In the genomic region with DNA sequence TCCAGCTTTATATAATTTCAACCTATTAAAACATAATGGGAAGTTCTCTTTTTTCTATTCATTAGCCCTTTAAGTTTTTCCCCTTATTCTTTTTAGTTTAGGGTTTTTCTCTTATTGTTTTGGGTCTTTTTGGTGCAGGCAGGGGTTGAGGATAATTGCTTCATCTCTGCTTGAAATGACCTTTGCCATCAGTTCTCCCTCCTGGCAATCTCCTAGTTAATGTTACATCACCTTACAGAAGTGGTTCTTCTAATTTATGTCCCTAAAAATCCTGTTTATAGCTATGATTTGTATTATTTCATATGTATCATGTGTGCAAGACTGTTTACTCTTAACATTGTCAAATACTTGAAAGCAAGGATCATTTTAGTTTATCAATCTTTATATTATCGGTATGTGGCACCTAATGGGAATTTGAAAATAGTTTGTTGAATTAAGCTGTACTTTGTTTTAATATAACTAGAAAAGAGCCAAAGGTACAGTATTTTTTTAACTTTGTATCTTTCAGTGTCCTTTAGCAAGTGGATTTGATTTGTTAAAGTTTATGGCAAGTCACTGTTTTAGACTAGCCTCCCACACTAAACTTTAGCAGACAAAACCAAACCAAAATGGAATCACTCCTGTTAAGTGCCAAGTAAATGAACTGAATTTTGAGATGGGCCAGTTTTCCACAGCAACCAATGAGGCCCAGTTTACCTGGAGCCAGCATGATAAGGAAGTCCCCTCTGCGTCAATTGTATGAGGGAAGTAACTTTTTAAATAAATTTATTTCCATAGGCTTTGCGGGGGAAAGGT, we compare ENCODE assay signal across 17 cellular contexts.
"Had no signal": no experiment of that assay in that cellular context is flagged by ENCODE, and none has a peak within 500 bp of the region (broad histone marks: within the 10 kb centered on the region; RNA-seq: fewer than 3 reads in every experiment).

No MANE protein-coding gene starts in this region.

- H3K27ac Mint-ChIP-seq: activated B cell treated with CpG ODN at 0.5 μM for 24 hours; activated CD4-positive, alpha-beta memory T cell treated with anti-CD3 and anti-CD28 coated beads, Interleukin-2, amount 10 ng/mL, durations not matched to agents 7 days and 5 days; activated naive CD8-positive, alpha-beta T cell treated with anti-CD3 and anti-CD28 coated beads, Interleukin-2, amount 10 ng/mL, durations not matched to agents 7 days and 5 days had no signal

- H3K4me1 ChIP-seq: adrenal gland had no signal

- H3K4me3 ChIP-seq: adrenal gland had no signal

- H3K27me3 ChIP-seq: adrenal gland had no signal

- H3K9me3 ChIP-seq: adrenal gland had no signal

- H3K36me3 ChIP-seq: adrenal gland had no signal

- DNase-seq: activated B cell treated with CpG ODN at 0.5 μM for 24 hours; activated CD4-positive, alpha-beta memory T cell treated with anti-CD3 and anti-CD28 coated beads, Interleukin-2, amount 10 ng/mL, durations not matched to agents 7 days and 5 days; activated CD4-positive, alpha-beta T cell treated with anti-CD3 and anti-CD28 coated beads for 1 hour; activated CD4-positive, alpha-beta T cell treated with anti-CD3 and anti-CD28 coated beads, Interleukin-2, amount 50 U/mL, for 1 hour; activated naive CD4-positive, alpha-beta T cell treated with anti-CD3 and anti-CD28 coated beads, Interleukin-2, amount 50 U/mL, for 16 hours; activated naive CD8-positive, alpha-beta T cell treated with anti-CD3 and anti-CD28 coated beads, Interleukin-2, amount 10 ng/mL, durations not matched to agents 7 days and 5 days; adrenal gland; anterior cingulate cortex; cerebellar nuclear complex; NCI-H1105 treated with DMSO at 0.1 percent for 48 hours; NCI-H146; NCI-H1930; NCI-H2107; NCI-H524; SIG-M5; T-helper 2 cell; T1000 had no signal

- H3K4me3 Mint-ChIP-seq: activated B cell treated with CpG ODN at 0.5 μM for 24 hours; activated CD4-positive, alpha-beta memory T cell treated with anti-CD3 and anti-CD28 coated beads, Interleukin-2, amount 10 ng/mL, durations not matched to agents 7 days and 5 days; activated naive CD8-positive, alpha-beta T cell treated with anti-CD3 and anti-CD28 coated beads, Interleukin-2, amount 10 ng/mL, durations not matched to agents 7 days and 5 days had no signal

- H3K27ac ChIP-seq: adrenal gland had no signal

- H3K4me1 Mint-ChIP-seq: activated B cell treated with CpG ODN at 0.5 μM for 24 hours had no signal

- H3K27me3 Mint-ChIP-seq: activated B cell treated with CpG ODN at 0.5 μM for 24 hours; activated CD4-positive, alpha-beta memory T cell treated with anti-CD3 and anti-CD28 coated beads, Interleukin-2, amount 10 ng/mL, durations not matched to agents 7 days and 5 days; activated naive CD8-positive, alpha-beta T cell treated with anti-CD3 and anti-CD28 coated beads, Interleukin-2, amount 10 ng/mL, durations not matched to agents 7 days and 5 days had no signal
